In genomic region chr10:43221419-43222293, GRCh38 we compare ENCODE assay signal across 1 cellular context.
TF ChIP-seq lines count a peak whose summit lies in the region.

No MANE protein-coding gene starts in this region.

TF ChIP-seq in WTC11, 78 proteins besides CTCF, POLR2A, EP300 and RAD21 (continued from another document):
- TF ChIP-seq ZNF532 (CRISPR knock-in tag; IDR thresholded peaks at IDR 0.05; ENCODE audit: borderline replicate concordance): no peak
- no peak for TF ChIP-seq ATF3 (CRISPR knock-in tag; conservative IDR thresholded peaks at IDR 0.05)
TF ChIP-seq in WTC11: peak in this region for 0.
